Comparison of ENCODE assay signal across 1 cellular context in genomic region chr7:156402255-156402654, GRCh38.
TF ChIP-seq lines count a peak whose summit lies in the region.

No MANE protein-coding gene starts in this region.

TF ChIP-seq in K562, 482 proteins besides CTCF, POLR2A, EP300 and RAD21 (continued from another document and continues in another):
- no peak for TF ChIP-seq HMBOX1 (IDR thresholded peaks at IDR 0.05)
- TF ChIP-seq PTBP1 (IDR thresholded peaks at IDR 0.05; ENCODE audit: low read depth, low read length), result no peak
- no peak for TF ChIP-seq SRSF9 (IDR thresholded peaks at IDR 0.05; ENCODE audit: borderline replicate concordance, low read depth, low read length)
- no peak for TF ChIP-seq ZKSCAN1 (IDR thresholded peaks at IDR 0.05; ENCODE audit: low read depth, low read length)
- no peak for TF ChIP-seq PHB (CRISPR knock-in tag; IDR thresholded peaks at IDR 0.05)
- TF ChIP-seq CBFA2T3 (IDR thresholded peaks at IDR 0.05), result no peak
- no peak for TF ChIP-seq ETS2 (tag; IDR thresholded peaks at IDR 0.05; ENCODE audit: borderline replicate concordance, poor library complexity, severe bottlenecking)
- TF ChIP-seq FOXA3 (CRISPR knock-in tag; conservative IDR thresholded peaks at IDR 0.05 in 1 of 2, IDR thresholded peaks at IDR 0.05 in 1 of 2), result no peak
- no peak for TF ChIP-seq RBM17 (IDR thresholded peaks at IDR 0.05; ENCODE audit: borderline replicate concordance, low read depth, low read length)
- TF ChIP-seq PPARD (CRISPR knock-in tag; IDR thresholded peaks at IDR 0.05), result no peak
- TF ChIP-seq RBM25 (IDR thresholded peaks at IDR 0.05; ENCODE audit: low read depth, low read length, severe bottlenecking), result no peak
- no peak for TF ChIP-seq E2F8 (IDR thresholded peaks at IDR 0.05; ENCODE audit: low read depth, partially characterized antibody)
- no peak for TF ChIP-seq HDAC2 (IDR thresholded peaks at IDR 0.05)
- no peak for TF ChIP-seq RUNX1 (IDR thresholded peaks at IDR 0.05; ENCODE audit: low read depth)
- TF ChIP-seq FOXP4 (CRISPR knock-in tag; IDR thresholded peaks at IDR 0.05; ENCODE audit: borderline replicate concordance), result no peak
- TF ChIP-seq RCOR1 (IDR thresholded peaks at IDR 0.05; ENCODE audit: borderline replicate concordance in 1 of 2, low read depth in 2 of 2, low read length in 2 of 2), result peak in 1 of 2 experiments; percentile 61; a peak in 1 of 4 replicates
- 0 out of 4 replicates have a peak, but pooled peaks of 1 of the 2 experiments have one; percentile 22 for TF ChIP-seq NRF1 (conservative IDR thresholded peaks at IDR 0.05 in 1 of 2, IDR thresholded peaks at IDR 0.05 in 1 of 2)
- peak; percentile 49; the same call in 1 of the 2 replicates for TF ChIP-seq PML (IDR thresholded peaks at IDR 0.05; ENCODE audit: low read length)
- no peak for TF ChIP-seq ZNF561 (CRISPR knock-in tag; conservative IDR thresholded peaks at IDR 0.05)
- no peak for TF ChIP-seq NONO (IDR thresholded peaks at IDR 0.05; ENCODE audit: low read depth in 2 of 2, low read length in 1 of 2)
- no peak for TF ChIP-seq CBX2 (IDR thresholded peaks at IDR 0.05; ENCODE audit: insufficient read depth, low read length, poor library complexity, severe bottlenecking)
- 0 out of 2 replicates have a peak, but pooled peaks have one; percentile 56 for TF ChIP-seq SMAD3 (CRISPR knock-in tag; conservative IDR thresholded peaks at IDR 0.05)
- TF ChIP-seq, protein P1, sequence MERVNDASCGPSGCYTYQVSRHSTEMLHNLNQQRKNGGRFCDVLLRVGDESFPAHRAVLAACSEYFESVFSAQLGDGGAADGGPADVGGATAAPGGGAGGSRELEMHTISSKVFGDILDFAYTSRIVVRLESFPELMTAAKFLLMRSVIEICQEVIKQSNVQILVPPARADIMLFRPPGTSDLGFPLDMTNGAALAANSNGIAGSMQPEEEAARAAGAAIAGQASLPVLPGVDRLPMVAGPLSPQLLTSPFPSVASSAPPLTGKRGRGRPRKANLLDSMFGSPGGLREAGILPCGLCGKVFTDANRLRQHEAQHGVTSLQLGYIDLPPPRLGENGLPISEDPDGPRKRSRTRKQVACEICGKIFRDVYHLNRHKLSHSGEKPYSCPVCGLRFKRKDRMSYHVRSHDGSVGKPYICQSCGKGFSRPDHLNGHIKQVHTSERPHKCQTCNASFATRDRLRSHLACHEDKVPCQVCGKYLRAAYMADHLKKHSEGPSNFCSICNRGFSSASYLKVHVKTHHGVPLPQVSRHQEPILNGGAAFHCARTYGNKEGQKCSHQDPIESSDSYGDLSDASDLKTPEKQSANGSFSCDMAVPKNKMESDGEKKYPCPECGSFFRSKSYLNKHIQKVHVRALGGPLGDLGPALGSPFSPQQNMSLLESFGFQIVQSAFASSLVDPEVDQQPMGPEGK (CRISPR knock-in tag; IDR thresholded peaks at IDR 0.05; ENCODE audit: borderline replicate concordance), result no peak
- no peak for TF ChIP-seq MTA3 (IDR thresholded peaks at IDR 0.05; ENCODE audit: borderline replicate concordance)
- TF ChIP-seq HDAC3 (IDR thresholded peaks at IDR 0.05; ENCODE audit: borderline replicate concordance, partially characterized antibody), result no peak
- TF ChIP-seq, protein P2, sequence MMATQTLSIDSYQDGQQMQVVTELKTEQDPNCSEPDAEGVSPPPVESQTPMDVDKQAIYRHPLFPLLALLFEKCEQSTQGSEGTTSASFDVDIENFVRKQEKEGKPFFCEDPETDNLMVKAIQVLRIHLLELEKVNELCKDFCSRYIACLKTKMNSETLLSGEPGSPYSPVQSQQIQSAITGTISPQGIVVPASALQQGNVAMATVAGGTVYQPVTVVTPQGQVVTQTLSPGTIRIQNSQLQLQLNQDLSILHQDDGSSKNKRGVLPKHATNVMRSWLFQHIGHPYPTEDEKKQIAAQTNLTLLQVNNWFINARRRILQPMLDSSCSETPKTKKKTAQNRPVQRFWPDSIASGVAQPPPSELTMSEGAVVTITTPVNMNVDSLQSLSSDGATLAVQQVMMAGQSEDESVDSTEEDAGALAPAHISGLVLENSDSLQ (IDR thresholded peaks at IDR 0.05), result peak; percentile 22; the same call in 1 of the 2 replicates
- TF ChIP-seq ZNF232 (CRISPR knock-in tag; IDR thresholded peaks at IDR 0.05), result no peak
- TF ChIP-seq YBX1 (IDR thresholded peaks at IDR 0.05), result no peak
- peak in 1 of 3 experiments; percentile 71; a peak in 2 of 6 replicates for TF ChIP-seq ZBTB11 (CRISPR knock-in tag; IDR thresholded peaks at IDR 0.05)
- TF ChIP-seq LARP7 (IDR thresholded peaks at IDR 0.05), result no peak
- TF ChIP-seq, protein P3, sequence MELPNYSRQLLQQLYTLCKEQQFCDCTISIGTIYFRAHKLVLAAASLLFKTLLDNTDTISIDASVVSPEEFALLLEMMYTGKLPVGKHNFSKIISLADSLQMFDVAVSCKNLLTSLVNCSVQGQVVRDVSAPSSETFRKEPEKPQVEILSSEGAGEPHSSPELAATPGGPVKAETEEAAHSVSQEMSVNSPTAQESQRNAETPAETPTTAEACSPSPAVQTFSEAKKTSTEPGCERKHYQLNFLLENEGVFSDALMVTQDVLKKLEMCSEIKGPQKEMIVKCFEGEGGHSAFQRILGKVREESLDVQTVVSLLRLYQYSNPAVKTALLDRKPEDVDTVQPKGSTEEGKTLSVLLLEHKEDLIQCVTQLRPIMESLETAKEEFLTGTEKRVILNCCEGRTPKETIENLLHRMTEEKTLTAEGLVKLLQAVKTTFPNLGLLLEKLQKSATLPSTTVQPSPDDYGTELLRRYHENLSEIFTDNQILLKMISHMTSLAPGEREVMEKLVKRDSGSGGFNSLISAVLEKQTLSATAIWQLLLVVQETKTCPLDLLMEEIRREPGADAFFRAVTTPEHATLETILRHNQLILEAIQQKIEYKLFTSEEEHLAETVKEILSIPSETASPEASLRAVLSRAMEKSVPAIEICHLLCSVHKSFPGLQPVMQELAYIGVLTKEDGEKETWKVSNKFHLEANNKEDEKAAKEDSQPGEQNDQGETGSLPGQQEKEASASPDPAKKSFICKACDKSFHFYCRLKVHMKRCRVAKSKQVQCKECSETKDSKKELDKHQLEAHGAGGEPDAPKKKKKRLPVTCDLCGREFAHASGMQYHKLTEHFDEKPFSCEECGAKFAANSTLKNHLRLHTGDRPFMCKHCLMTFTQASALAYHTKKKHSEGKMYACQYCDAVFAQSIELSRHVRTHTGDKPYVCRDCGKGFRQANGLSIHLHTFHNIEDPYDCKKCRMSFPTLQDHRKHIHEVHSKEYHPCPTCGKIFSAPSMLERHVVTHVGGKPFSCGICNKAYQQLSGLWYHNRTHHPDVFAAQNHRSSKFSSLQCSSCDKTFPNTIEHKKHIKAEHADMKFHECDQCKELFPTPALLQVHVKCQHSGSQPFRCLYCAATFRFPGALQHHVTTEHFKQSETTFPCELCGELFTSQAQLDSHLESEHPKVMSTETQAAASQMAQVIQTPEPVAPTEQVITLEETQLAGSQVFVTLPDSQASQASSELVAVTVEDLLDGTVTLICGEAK (IDR thresholded peaks at IDR 0.05), result no peak
- TF ChIP-seq, protein P3 (CRISPR knock-in tag; IDR thresholded peaks at IDR 0.05), result no peak
- TF ChIP-seq FOXA1 (IDR thresholded peaks at IDR 0.05; ENCODE audit: borderline replicate concordance), result no peak
- no peak for TF ChIP-seq MITF (IDR thresholded peaks at IDR 0.05)
- TF ChIP-seq ARID1B (IDR thresholded peaks at IDR 0.05), result no peak
- TF ChIP-seq ZNF239 (CRISPR knock-in tag; IDR thresholded peaks at IDR 0.05), result 0 out of 2 replicates have a peak, but pooled peaks have one; percentile 29
